Comparison of ENCODE assay signal across 8 cellular contexts in genomic region chr6:52995913-52996685, GRCh38. TPM values are rescaled to one million over a fixed set of nuclear protein-coding genes. Genes with fewer than 3 reads are reported as not detected.
A peak's percentile ranks its signal among the peaks of the same experiment; 100 is the strongest.
DNase-seq lines count a peak whose midpoint lies in the region; ATAC-seq, FAIRE-seq and TF ChIP-seq lines count a peak whose summit lies in the region.

No MANE protein-coding gene starts in this region.

- TF ChIP-seq CTCF in GM10248 (IDR thresholded peaks at IDR 0.05; ENCODE audit: control extremely low read depth, extremely low read depth, low read depth, missing control alignments): no peak

- peak overlapping the region; percentile 78 for H3K4me3 ChIP-seq in CD4-positive, CD25-positive, alpha-beta regulatory T cell (ENCODE audit: low read depth, low read length)
- peak overlapping the region; percentile 39 for H3K4me3 ChIP-seq in HUES6 (ENCODE audit: low read depth, low read length)
- H3K4me3 ChIP-seq in iPS-18c (ENCODE audit: insufficient read depth, low read depth, low read length): peak overlapping the region; percentile 22; the same call in 1 of the 2 replicates
- peak overlapping the region in 1 of 2 donors; percentile 3 for H3K4me3 ChIP-seq in small intestine (ENCODE audit: low read depth in 1 of 2, low read length in 2 of 2)

- H3K27me3 ChIP-seq in CD4-positive, CD25-positive, alpha-beta regulatory T cell (ENCODE audit: control insufficient read depth, insufficient read depth, low read length): no peaks in the 10 kb centered on the region
- H3K27me3 ChIP-seq in HUES6 (ENCODE audit: control insufficient read depth, insufficient read depth, low read length) (no peaks in the 10 kb centered on the region), small intestine (ENCODE audit: control insufficient read depth in 2 of 2, insufficient read depth in 2 of 2, low read length in 2 of 2) (no peaks in the 10 kb centered on the region)

- no peaks in the 10 kb centered on the region for H3K36me3 ChIP-seq in CD4-positive, CD25-positive, alpha-beta regulatory T cell (ENCODE audit: control insufficient read depth, insufficient read depth, low read length)
- H3K36me3 ChIP-seq in HUES6 (ENCODE audit: control insufficient read depth, insufficient read depth, low read length): peaks cover 4% of the 10 kb centered on the region; the same call in 1 of the 2 replicates
- H3K36me3 ChIP-seq in small intestine (ENCODE audit: control insufficient read depth in 2 of 2, insufficient read depth in 2 of 2, low read length in 2 of 2): no peaks in the 10 kb centered on the region

- peak overlapping the region; percentile 88 to 100 (median 97) for H3K4me3 Mint-ChIP-seq in CD4-positive, CD25-positive, alpha-beta regulatory T cell

- peak overlapping the region; percentile 98 to 100 (median 100) for H3K27ac Mint-ChIP-seq in CD4-positive, CD25-positive, alpha-beta regulatory T cell

- POLR2A ChIA-PET in GM10248 (lab: Yijun Ruan, JAX): no interaction called here

- peaks cover 19% of the 10 kb centered on the region for H3K4me1 ChIP-seq in CD4-positive, CD25-positive, alpha-beta regulatory T cell (ENCODE audit: control insufficient read depth, insufficient read depth, low read length, poor library complexity, severe bottlenecking)
- H3K4me1 ChIP-seq in HUES6 (ENCODE audit: control insufficient read depth, insufficient read depth, low read length) (peaks cover 12% of the 10 kb centered on the region), small intestine (ENCODE audit: control insufficient read depth in 2 of 2, insufficient read depth in 1 of 2, low read depth in 1 of 2, low read length in 1 of 2) (no peaks in the 10 kb centered on the region)

- H3K9ac ChIP-seq in HUES6 (ENCODE audit: low read length): no peak overlapping the region

- 14 to 17% (median 15%) methylated on average over 21 of the region's 21 CpGs for WGBS in small intestine, 3 donors

- ATAC-seq in CD4-positive, CD25-positive, alpha-beta regulatory T cell (ENCODE audit: low read depth in 2 of 2): no peak

- H3K9me3 Mint-ChIP-seq in CD4-positive, CD25-positive, alpha-beta regulatory T cell: peaks cover 0 to 8% (median 0%) of the 10 kb centered on the region in 7 donors

- peaks cover 5% of the 10 kb centered on the region for H3K36me3 Mint-ChIP-seq in CD4-positive, CD25-positive, alpha-beta regulatory T cell

- peaks cover 22% of the 10 kb centered on the region for H3K27me3 Mint-ChIP-seq in CD4-positive, CD25-positive, alpha-beta regulatory T cell

- no peaks in the 10 kb centered on the region for H3K9me3 ChIP-seq in CD4-positive, CD25-positive, alpha-beta regulatory T cell (ENCODE audit: control insufficient read depth in 2 of 2, low read length in 2 of 2)
- H3K9me3 ChIP-seq in HUES6 (ENCODE audit: control insufficient read depth, insufficient read depth, low read depth, low read length): no peaks in the 10 kb centered on the region
- no peaks in the 10 kb centered on the region for H3K9me3 ChIP-seq in iPS-18c (ENCODE audit: control insufficient read depth, insufficient read depth, low read length)
- H3K9me3 ChIP-seq in small intestine (ENCODE audit: control insufficient read depth, low read depth): no peaks in the 10 kb centered on the region

- H3K4me1 Mint-ChIP-seq in CD4-positive, CD25-positive, alpha-beta regulatory T cell: peaks cover 10 to 41% (median 26%) of the 10 kb centered on the region in 4 donors

- in situ Hi-C loops in SK-MEL-5 (cut with HindIII; ENCODE audit: low pct_unique_long_range_greater_than_20kb, low sequenced_read_pairs): no loop called here

- CTCF ChIA-PET in GM10248 (lab: Yijun Ruan, JAX): interaction anchor here (0.5 to 4.8 kb wide), 27 partner anchors 9 to 596 kb away, joined by 3 to 77 read pairs (median 4); partner anchors contain the start of gene FBXO9

- no peak for FAIRE-seq in small intestine (lab: Jason Lieb, UNC)
- no peak for FAIRE-seq in HTR-8/SVneo (lab: Jason Lieb, UNC)

- H3K27ac ChIP-seq in CD4-positive, CD25-positive, alpha-beta regulatory T cell (ENCODE audit: insufficient read depth, low read length, poor library complexity, severe bottlenecking): peak overlapping the region; percentile 95
- no peak overlapping the region for H3K27ac ChIP-seq in HUES6 (ENCODE audit: low read depth, low read length)
- no peak overlapping the region for H3K27ac ChIP-seq in small intestine (ENCODE audit: low read depth in 1 of 2, low read length in 1 of 2)

- peak in 2 of 3 donors; percentile 10 to 71 for DNase-seq in CD4-positive, CD25-positive, alpha-beta regulatory T cell
- DNase-seq in SK-MEL-5 (ENCODE audit: low read depth, low spot score) (peak; percentile 84), astrocyte of the hippocampus (ENCODE audit: low read depth, low spot score) (peak; percentile 71), small intestine (peak; percentile 72), GM10248 (ENCODE audit: extremely low spot score) (no peak), HTR-8/SVneo (ENCODE audit: insufficient read length, low spot score) (no peak)

RNA-seq across cellular contexts. Expression of gene GSTA4, which starts 1.0 kb away (rescaled TPM):
- total RNA-seq in CD4-positive, CD25-positive, alpha-beta regulatory T cell: 1.4 TPM
- 1 to 10 TPM; 1.1 to 4.1 (median 1.2) TPM for polyA plus RNA-seq in CD4-positive, CD25-positive, alpha-beta regulatory T cell
- 24.9 and 25.3 TPM in 2 replicates for total RNA-seq in SK-MEL-5 (2014; rRNA removed; shearing (Covaris generic))
- polyA plus RNA-seq in SK-MEL-5 (2015; cell fraction: cytosol; rRNA removed): 17.7 and 19.4 TPM in 2 replicates
- polyA plus RNA-seq in SK-MEL-5 (2015; cell fraction: nucleus; rRNA removed): 69.5 and 78.5 TPM in 2 replicates
- 10 to 100 TPM; 11.3 to 24.2 (median 20.9) TPM for polyA plus RNA-seq in small intestine

Comparison
In these comparisons a context has a peak if more than half of its experiments do, and no peak if none do; other contexts are left out.
1. DNase-seq: peak in CD4-positive, CD25-positive, alpha-beta regulatory T cell (2 of 3), SK-MEL-5 (single experiment), astrocyte of the hippocampus (single experiment) and small intestine (single experiment); none in GM10248 (single experiment) and HTR-8/SVneo (single experiment).
2. RNA of gene GSTA4, which starts 1.0 kb away (total RNA-seq): 24.9 to 25.3 TPM in SK-MEL-5; 1.4 TPM in CD4-positive, CD25-positive, alpha-beta regulatory T cell (single experiment); every median in the first group is over 10 times any median in the second.